Comparison of ENCODE assay signal across 9 cellular contexts in the genomic region with DNA sequence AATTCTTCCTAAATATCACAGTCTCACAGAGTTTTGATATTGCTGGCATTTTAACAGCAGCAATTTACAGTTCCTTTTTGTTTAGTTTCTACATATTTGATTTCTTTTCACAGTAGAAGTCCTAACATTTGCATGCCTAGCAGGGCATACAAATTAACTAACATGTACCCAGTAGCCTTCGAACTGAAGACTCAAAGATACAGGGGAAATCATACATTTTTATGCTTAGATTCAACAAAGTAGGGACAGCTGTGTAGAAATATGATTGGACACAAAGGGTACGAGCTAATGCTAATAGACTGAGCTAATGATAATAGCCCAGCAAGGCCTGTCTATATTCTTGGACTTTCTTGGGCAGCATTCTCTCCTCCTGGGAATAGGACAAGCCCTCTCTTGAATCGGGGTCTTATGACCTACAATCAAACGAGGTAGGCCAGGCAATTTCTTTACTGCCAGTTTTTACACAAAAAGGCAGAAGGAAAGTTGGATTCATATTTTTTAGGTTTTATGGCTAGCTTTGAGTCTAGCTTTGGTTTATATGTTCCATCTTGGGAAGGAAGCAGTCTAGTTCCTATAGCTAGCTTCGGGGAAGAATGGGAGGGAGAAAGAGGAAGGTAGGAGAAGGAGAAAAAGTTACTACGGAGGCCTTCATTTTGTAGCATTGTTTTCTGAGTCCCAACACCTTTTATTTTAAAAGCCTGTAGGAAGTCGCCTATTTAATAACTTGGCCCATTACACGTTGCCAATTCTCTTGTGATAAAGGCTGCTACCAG.
DNase-seq lines count a peak whose midpoint lies in the region; ATAC-seq and TF ChIP-seq lines count a peak whose summit lies in the region.
"Had no signal": no experiment of that assay in that cellular context is flagged by ENCODE, and none has a peak within 500 bp of the region (broad histone marks: within the 10 kb centered on the region; RNA-seq: fewer than 3 reads in every experiment).

No MANE protein-coding gene starts in this region.

- intact Hi-C loops in Caco-2 (cut with micrococcal nuclease; ENCODE audit: unreplicated experiment) (loop anchor here (10.0 kb wide), 1 partner anchor 932 kb away; a partner anchor contains a TSS), natural killer cell (cut with micrococcal nuclease) (no loop called here)

- TF ChIP-seq CTCF in Caco-2 (IDR thresholded peaks at IDR 0.05; ENCODE audit: insufficient read depth in 1 of 2, low read depth in 1 of 2, low read length in 1 of 2, severe bottlenecking in 1 of 2, unreplicated experiment in 1 of 2) (no peak), natural killer cell (IDR thresholded peaks at IDR 0.05) (no peak)

- H3K36me3 ChIP-seq in Caco-2 (ENCODE audit: control insufficient read depth, insufficient read depth, low read length) = no peaks in the 10 kb centered on the region
- no peaks in the 10 kb centered on the region for H3K36me3 ChIP-seq in HUES48 (ENCODE audit: control insufficient read depth, insufficient read depth, low read length)
- H3K36me3 ChIP-seq: gastrocnemius medialis had no signal

- no peaks in the 10 kb centered on the region for H3K9me3 Mint-ChIP-seq in Caco-2 (ENCODE audit: unreplicated experiment)
- no peaks in the 10 kb centered on the region for H3K9me3 Mint-ChIP-seq in activated naive CD8-positive, alpha-beta T cell (ENCODE audit: low read depth)
- H3K9me3 Mint-ChIP-seq in natural killer cell = no peaks in the 10 kb centered on the region

- DNase-seq in Caco-2 = no peak
- DNase-seq in natural killer cell = no peak
- no peak for DNase-seq in ecto neural progenitor cell (ENCODE audit: low spot score)
- no peak for DNase-seq in stimulated activated CD4-positive, alpha-beta T cell treated with anti-CD3 and anti-CD28 coated beads, Interleukin-2, amount 100 ng/mL, for 48 hours
- DNase-seq: gastrocnemius medialis, NCI-H1694 treated with DMSO at 0.1 percent for 48 hours had no signal

- no TSS peak for BruUV-seq in Caco-2 (replicated peaks; lab: Mats Ljungman, UMichigan)

- peak overlapping the region; percentile 92 for H3K27ac Mint-ChIP-seq in Caco-2 (ENCODE audit: unreplicated experiment)
- peak overlapping the region; percentile 10 for H3K27ac Mint-ChIP-seq in activated naive CD8-positive, alpha-beta T cell
- no peak overlapping the region for H3K27ac Mint-ChIP-seq in natural killer cell

- CTCF ChIA-PET in Caco-2 (lab: Charles Lee) = no interaction called here

- ATAC-seq in natural killer cell (no peak), GM18517 (IDR thresholded peaks at IDR 0.05; ENCODE audit: unreplicated experiment) (no peak)
- ATAC-seq: gastrocnemius medialis had no signal

- POLR2A ChIA-PET in Caco-2 (lab: Charles Lee) = interaction anchor here (0.5 to 3.1 kb wide), 5 partner anchors 13 to 46 kb away, joined by 3 to 87 read pairs (median 4); a partner anchor contains a TSS

- H3K9ac ChIP-seq in HUES48 (ENCODE audit: low read depth, low read length) = peak overlapping the region; percentile 99

- H3K36me3 Mint-ChIP-seq in Caco-2 (ENCODE audit: insufficient read depth, unreplicated experiment) = peaks cover 38% of the 10 kb centered on the region
- H3K36me3 Mint-ChIP-seq in activated naive CD8-positive, alpha-beta T cell = no peaks in the 10 kb centered on the region
- no peaks in the 10 kb centered on the region for H3K36me3 Mint-ChIP-seq in natural killer cell

- H3K4me3 Mint-ChIP-seq in Caco-2 (ENCODE audit: unreplicated experiment) = peak overlapping the region; percentile 54
- peak overlapping the region; percentile 60 for H3K4me3 Mint-ChIP-seq in activated naive CD8-positive, alpha-beta T cell
- H3K4me3 Mint-ChIP-seq in natural killer cell = peak overlapping the region; percentile 77

- H3K27me3 Mint-ChIP-seq in Caco-2 (ENCODE audit: insufficient read depth, unreplicated experiment) = peaks cover 3% of the 10 kb centered on the region
- no peaks in the 10 kb centered on the region for H3K27me3 Mint-ChIP-seq in activated naive CD8-positive, alpha-beta T cell
- H3K27me3 Mint-ChIP-seq in natural killer cell (ENCODE audit: low read depth in 2 of 2) = no peaks in the 10 kb centered on the region

- H3K4me1 Mint-ChIP-seq in Caco-2 (ENCODE audit: low read depth, unreplicated experiment) (peaks cover 7% of the 10 kb centered on the region), natural killer cell (peaks cover 27 to 28% of the 10 kb centered on the region in 2 donors)
- H3K4me1 Mint-ChIP-seq in activated naive CD8-positive, alpha-beta T cell (ENCODE audit: low read depth) = peaks cover 33% of the 10 kb centered on the region

- H3K27me3 ChIP-seq in Caco-2 (replicated peaks; ENCODE audit: control insufficient read depth, insufficient read depth, low read length) (no peaks in the 10 kb centered on the region), HUES48 (ENCODE audit: control insufficient read depth, insufficient read depth, low read length) (no peaks in the 10 kb centered on the region)

- H3K27ac ChIP-seq in HUES48 (ENCODE audit: low read depth, low read length) = peak overlapping the region; percentile 98

- peaks cover 9% of the 10 kb centered on the region for H3K4me1 ChIP-seq in Caco-2
- peaks cover 31% of the 10 kb centered on the region for H3K4me1 ChIP-seq in HUES48 (ENCODE audit: control insufficient read depth, insufficient read depth, low read length)
- H3K4me1 ChIP-seq: gastrocnemius medialis had no signal

- H3K4me3 ChIP-seq in Caco-2 (ENCODE audit: low read depth, low read length) (no peak overlapping the region), HUES48 (ENCODE audit: low read depth, low read length) (peak overlapping the region; percentile 86)

- no peaks in the 10 kb centered on the region for H3K9me3 ChIP-seq in Caco-2
- no peaks in the 10 kb centered on the region for H3K9me3 ChIP-seq in HUES48 (ENCODE audit: control insufficient read depth, insufficient read depth, low read length)
- H3K9me3 ChIP-seq: gastrocnemius medialis had no signal

Comparison
In these comparisons a context has a peak if more than half of its experiments do, and no peak if none do; other contexts are left out.
1. H3K27ac Mint-ChIP-seq: peak in Caco-2 (single experiment) and activated naive CD8-positive, alpha-beta T cell (single experiment); none in natural killer cell (0 of 2).
2. Peak in every context shown above with its lines, with median percentiles within 50 percentile points of each other: H3K4me3 Mint-ChIP-seq.